Comparison of ENCODE assay signal across 1 cellular context in the genomic region with DNA sequence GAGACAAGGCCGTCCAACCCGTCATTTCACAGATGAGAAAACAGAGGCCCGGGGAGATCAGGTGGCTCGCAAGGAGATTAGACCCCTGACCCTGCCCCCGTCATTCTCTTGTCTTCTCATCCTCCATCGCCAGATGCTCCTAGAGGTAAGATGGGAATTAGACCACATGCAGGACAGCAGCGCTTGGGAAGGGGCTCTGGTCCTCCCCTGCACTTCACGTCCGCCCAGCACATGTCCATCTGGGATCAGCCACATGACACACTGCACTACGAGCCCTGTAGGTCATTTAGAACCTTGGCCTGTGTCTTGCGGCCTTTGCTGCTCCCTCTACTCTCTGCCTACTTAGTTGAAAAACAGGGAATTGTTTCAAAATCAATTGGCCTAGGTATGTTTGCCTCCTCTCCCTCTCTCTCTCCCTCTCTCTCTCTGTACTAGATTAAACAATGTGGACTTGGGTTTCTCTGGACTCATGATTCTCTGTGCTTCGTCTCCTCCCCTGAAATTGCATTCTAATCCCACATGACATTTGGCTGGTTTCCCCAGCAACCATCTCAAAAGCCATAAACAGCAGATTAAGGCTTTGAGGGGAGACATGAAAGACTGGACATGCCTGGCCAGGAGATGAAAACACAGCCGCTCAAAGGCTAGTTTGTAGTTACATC.
A peak's percentile ranks its signal among the peaks of the same experiment; 100 is the strongest.
TF ChIP-seq lines count a peak whose summit lies in the region.

No MANE protein-coding gene starts in this region.

TF ChIP-seq in HepG2, 621 proteins besides CTCF, POLR2A, EP300 and RAD21 (continued from another document and continues in another):
- TF ChIP-seq, protein P1, sequence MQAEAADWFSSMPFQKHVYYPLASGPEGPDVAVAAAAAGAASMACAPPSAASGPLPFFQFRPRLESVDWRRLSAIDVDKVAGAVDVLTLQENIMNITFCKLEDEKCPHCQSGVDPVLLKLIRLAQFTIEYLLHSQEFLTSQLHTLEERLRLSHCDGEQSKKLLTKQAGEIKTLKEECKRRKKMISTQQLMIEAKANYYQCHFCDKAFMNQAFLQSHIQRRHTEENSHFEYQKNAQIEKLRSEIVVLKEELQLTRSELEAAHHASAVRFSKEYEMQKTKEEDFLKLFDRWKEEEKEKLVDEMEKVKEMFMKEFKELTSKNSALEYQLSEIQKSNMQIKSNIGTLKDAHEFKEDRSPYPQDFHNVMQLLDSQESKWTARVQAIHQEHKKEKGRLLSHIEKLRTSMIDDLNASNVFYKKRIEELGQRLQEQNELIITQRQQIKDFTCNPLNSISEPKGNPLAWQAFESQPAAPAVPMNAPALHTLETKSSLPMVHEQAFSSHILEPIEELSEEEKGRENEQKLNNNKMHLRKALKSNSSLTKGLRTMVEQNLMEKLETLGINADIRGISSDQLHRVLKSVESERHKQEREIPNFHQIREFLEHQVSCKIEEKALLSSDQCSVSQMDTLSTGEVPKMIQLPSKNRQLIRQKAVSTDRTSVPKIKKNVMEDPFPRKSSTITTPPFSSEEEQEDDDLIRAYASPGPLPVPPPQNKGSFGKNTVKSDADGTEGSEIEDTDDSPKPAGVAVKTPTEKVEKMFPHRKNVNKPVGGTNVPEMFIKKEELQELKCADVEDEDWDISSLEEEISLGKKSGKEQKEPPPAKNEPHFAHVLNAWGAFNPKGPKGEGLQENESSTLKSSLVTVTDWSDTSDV (CRISPR knock-in tag; IDR thresholded peaks at IDR 0.05), result no peak
- TF ChIP-seq ZNF484 (CRISPR knock-in tag; IDR thresholded peaks at IDR 0.05; ENCODE audit: borderline replicate concordance, low read depth), result no peak
- 0 out of 2 replicates have a peak, but pooled peaks have one; percentile 55 for TF ChIP-seq ZNF782 (CRISPR knock-in tag; IDR thresholded peaks at IDR 0.05; ENCODE audit: borderline replicate concordance)
- TF ChIP-seq ETV5 (CRISPR knock-in tag; IDR thresholded peaks at IDR 0.05; ENCODE audit: borderline replicate concordance), result peak; percentile 23; the same call in 1 of the 2 replicates
- TF ChIP-seq SIN3A (IDR thresholded peaks at IDR 0.05; ENCODE audit: borderline replicate concordance, low read depth, low read length), result no peak
- no peak for TF ChIP-seq ZNF432 (CRISPR knock-in tag; IDR thresholded peaks at IDR 0.05; ENCODE audit: borderline replicate concordance)
- TF ChIP-seq YEATS4 (CRISPR knock-in tag; IDR thresholded peaks at IDR 0.05; ENCODE audit: borderline replicate concordance), result peak; percentile 80; the same call in 1 of the 2 replicates
- TF ChIP-seq SMAD9 (CRISPR knock-in tag; IDR thresholded peaks at IDR 0.05), result no peak
- peak; percentile 61; the same call in 1 of the 2 replicates for TF ChIP-seq NR2C2 (CRISPR knock-in tag; IDR thresholded peaks at IDR 0.05; ENCODE audit: borderline replicate concordance)
- peak; percentile 76; the same call in 1 of the 2 replicates for TF ChIP-seq HOXA3 (CRISPR knock-in tag; IDR thresholded peaks at IDR 0.05)
- peak; percentile 81 for TF ChIP-seq GATAD2A (CRISPR knock-in tag; IDR thresholded peaks at IDR 0.05)
- TF ChIP-seq NRL (CRISPR knock-in tag; IDR thresholded peaks at IDR 0.05; ENCODE audit: borderline replicate concordance), result 0 out of 2 replicates have a peak, but pooled peaks have one; percentile 15
- TF ChIP-seq HIVEP1 (CRISPR knock-in tag; IDR thresholded peaks at IDR 0.05), result 0 out of 2 replicates have a peak, but pooled peaks have one; percentile 32
- no peak for TF ChIP-seq ZNF644 (CRISPR knock-in tag; IDR thresholded peaks at IDR 0.05; ENCODE audit: low read depth)
- no peak for TF ChIP-seq NPAS2 (CRISPR knock-in tag; IDR thresholded peaks at IDR 0.05; ENCODE audit: borderline replicate concordance)
- TF ChIP-seq ZC3H4 (CRISPR knock-in tag; IDR thresholded peaks at IDR 0.05; ENCODE audit: borderline replicate concordance), result no peak
- no peak for TF ChIP-seq ATAD3A (CRISPR knock-in tag; IDR thresholded peaks at IDR 0.05)
- no peak for TF ChIP-seq GTF2F1 (IDR thresholded peaks at IDR 0.05; ENCODE audit: low read length)
- peak; percentile 66; the same call in 1 of the 2 replicates for TF ChIP-seq HOXD1 (CRISPR knock-in tag; IDR thresholded peaks at IDR 0.05)
- no peak for TF ChIP-seq ZBTB14 (CRISPR knock-in tag; IDR thresholded peaks at IDR 0.05)
- no peak for TF ChIP-seq PTBP1 (IDR thresholded peaks at IDR 0.05; ENCODE audit: low read depth, low read length, poor library complexity, severe bottlenecking)
- TF ChIP-seq POLR2AphosphoS2 (IDR thresholded peaks at IDR 0.05; ENCODE audit: low read depth, low read length), result no peak
- TF ChIP-seq SIX4 (CRISPR knock-in tag; IDR thresholded peaks at IDR 0.05), result 0 out of 2 replicates have a peak, but pooled peaks have one; percentile 32
- TF ChIP-seq, protein P2, sequence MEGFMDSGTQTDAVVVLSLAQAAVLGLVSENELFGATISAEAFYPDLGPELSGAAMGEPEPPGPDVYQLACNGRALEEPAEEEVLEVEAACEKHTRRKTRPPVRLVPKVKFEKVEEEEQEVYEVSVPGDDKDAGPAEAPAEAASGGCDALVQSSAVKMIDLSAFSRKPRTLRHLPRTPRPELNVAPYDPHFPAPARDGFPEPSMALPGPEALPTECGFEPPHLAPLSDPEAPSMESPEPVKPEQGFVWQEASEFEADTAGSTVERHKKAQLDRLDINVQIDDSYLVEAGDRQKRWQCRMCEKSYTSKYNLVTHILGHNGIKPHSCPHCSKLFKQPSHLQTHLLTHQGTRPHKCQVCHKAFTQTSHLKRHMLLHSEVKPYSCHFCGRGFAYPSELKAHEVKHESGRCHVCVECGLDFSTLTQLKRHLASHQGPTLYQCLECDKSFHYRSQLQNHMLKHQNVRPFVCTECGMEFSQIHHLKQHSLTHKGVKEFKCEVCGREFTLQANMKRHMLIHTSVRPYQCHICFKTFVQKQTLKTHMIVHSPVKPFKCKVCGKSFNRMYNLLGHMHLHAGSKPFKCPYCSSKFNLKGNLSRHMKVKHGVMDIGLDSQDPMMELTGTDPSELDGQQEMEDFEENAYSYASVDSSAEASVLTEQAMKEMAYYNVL (CRISPR knock-in tag; IDR thresholded peaks at IDR 0.05; ENCODE audit: borderline replicate concordance), result peak; percentile 95; the same call in 1 of the 2 replicates
- peak; percentile 56 for TF ChIP-seq FOXK2 (IDR thresholded peaks at IDR 0.05)
- TF ChIP-seq THAP8 (CRISPR knock-in tag; IDR thresholded peaks at IDR 0.05; ENCODE audit: borderline replicate concordance), result no peak
- TF ChIP-seq SOX6 (IDR thresholded peaks at IDR 0.05), result no peak
- peak; percentile 81 for TF ChIP-seq SOX6 (CRISPR knock-in tag; IDR thresholded peaks at IDR 0.05)
- no peak for TF ChIP-seq HHEX (CRISPR knock-in tag; IDR thresholded peaks at IDR 0.05)
- 0 out of 2 replicates have a peak, but pooled peaks have one; percentile 2 for TF ChIP-seq BHLHE40 (IDR thresholded peaks at IDR 0.05; ENCODE audit: low read length)
- no peak for TF ChIP-seq KMT2B (CRISPR knock-in tag; IDR thresholded peaks at IDR 0.05)
- TF ChIP-seq NCOA5 (CRISPR knock-in tag; IDR thresholded peaks at IDR 0.05), result no peak
- TF ChIP-seq, protein P3, sequence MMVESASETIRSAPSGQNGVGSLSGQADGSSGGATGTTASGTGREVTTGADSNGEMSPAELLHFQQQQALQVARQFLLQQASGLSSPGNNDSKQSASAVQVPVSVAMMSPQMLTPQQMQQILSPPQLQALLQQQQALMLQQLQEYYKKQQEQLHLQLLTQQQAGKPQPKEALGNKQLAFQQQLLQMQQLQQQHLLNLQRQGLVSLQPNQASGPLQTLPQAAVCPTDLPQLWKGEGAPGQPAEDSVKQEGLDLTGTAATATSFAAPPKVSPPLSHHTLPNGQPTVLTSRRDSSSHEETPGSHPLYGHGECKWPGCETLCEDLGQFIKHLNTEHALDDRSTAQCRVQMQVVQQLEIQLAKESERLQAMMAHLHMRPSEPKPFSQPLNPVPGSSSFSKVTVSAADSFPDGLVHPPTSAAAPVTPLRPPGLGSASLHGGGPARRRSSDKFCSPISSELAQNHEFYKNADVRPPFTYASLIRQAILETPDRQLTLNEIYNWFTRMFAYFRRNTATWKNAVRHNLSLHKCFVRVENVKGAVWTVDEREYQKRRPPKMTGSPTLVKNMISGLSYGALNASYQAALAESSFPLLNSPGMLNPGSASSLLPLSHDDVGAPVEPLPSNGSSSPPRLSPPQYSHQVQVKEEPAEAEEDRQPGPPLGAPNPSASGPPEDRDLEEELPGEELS (CRISPR knock-in tag; IDR thresholded peaks at IDR 0.05), result peak; percentile 39; the same call in 1 of the 2 replicates
- no peak for TF ChIP-seq KAT8 (CRISPR knock-in tag; IDR thresholded peaks at IDR 0.05)
- no peak for TF ChIP-seq SNAI1 (CRISPR knock-in tag; IDR thresholded peaks at IDR 0.05; ENCODE audit: borderline replicate concordance)
- TF ChIP-seq ZNF264 (CRISPR knock-in tag; IDR thresholded peaks at IDR 0.05), result no peak
- TF ChIP-seq AKNA (CRISPR knock-in tag; IDR thresholded peaks at IDR 0.05; ENCODE audit: borderline replicate concordance), result no peak
- TF ChIP-seq, protein P4, sequence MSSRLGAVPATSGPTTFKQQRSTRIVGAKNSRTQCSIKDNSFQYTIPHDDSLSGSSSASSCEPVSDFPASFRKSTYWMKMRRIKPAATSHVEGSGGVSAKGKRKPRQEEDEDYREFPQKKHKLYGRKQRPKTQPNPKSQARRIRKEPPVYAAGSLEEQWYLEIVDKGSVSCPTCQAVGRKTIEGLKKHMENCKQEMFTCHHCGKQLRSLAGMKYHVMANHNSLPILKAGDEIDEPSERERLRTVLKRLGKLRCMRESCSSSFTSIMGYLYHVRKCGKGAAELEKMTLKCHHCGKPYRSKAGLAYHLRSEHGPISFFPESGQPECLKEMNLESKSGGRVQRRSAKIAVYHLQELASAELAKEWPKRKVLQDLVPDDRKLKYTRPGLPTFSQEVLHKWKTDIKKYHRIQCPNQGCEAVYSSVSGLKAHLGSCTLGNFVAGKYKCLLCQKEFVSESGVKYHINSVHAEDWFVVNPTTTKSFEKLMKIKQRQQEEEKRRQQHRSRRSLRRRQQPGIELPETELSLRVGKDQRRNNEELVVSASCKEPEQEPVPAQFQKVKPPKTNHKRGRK (CRISPR knock-in tag; IDR thresholded peaks at IDR 0.05), result no peak
- peak; percentile 86; the same call in 1 of the 2 replicates for TF ChIP-seq ZFP37 (CRISPR knock-in tag; IDR thresholded peaks at IDR 0.05; ENCODE audit: borderline replicate concordance)
- peak; percentile 39 for TF ChIP-seq PHF5A (CRISPR knock-in tag; IDR thresholded peaks at IDR 0.05; ENCODE audit: low read depth, unreplicated experiment)
- TF ChIP-seq ZBTB38 (CRISPR knock-in tag; IDR thresholded peaks at IDR 0.05), result peak; percentile 89; the same call in 1 of the 2 replicates
- TF ChIP-seq SAP130 (CRISPR knock-in tag; IDR thresholded peaks at IDR 0.05; ENCODE audit: low read depth), result peak; percentile 67
- TF ChIP-seq CREBL2 (CRISPR knock-in tag; IDR thresholded peaks at IDR 0.05; ENCODE audit: borderline replicate concordance), result no peak
- no peak for TF ChIP-seq TOPORS (CRISPR knock-in tag; IDR thresholded peaks at IDR 0.05)
- peak; percentile 72 for TF ChIP-seq RFX3 (CRISPR knock-in tag; IDR thresholded peaks at IDR 0.05)
- no peak for TF ChIP-seq SP1 (IDR thresholded peaks at IDR 0.05)
- TF ChIP-seq SP1 (CRISPR knock-in tag; IDR thresholded peaks at IDR 0.05), result no peak
- 0 out of 2 replicates have a peak, but pooled peaks have one; percentile 61 for TF ChIP-seq ZNF678 (CRISPR knock-in tag; IDR thresholded peaks at IDR 0.05)
